ENCODE assay signal across 16 cellular contexts in the genomic region with DNA sequence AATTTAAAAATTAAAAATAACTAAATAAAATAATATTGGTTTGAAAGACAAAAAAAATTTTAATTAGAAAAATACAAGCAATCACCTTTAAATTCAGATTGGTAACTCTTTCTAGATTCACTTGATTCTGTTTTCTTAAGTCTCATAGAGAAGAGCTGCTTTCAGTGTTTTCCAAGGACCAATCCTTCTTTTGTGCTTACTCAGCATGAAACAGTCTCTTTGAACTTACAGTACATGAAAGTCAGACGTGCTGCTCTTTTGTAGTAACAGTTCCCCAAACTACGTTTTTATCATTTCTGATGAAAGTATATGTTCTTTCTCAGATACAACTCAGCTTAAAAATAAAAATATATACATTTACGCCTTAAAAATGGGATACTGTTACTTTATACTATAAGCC.
A peak's percentile ranks its signal among the peaks of the same experiment; 100 is the strongest.
DNase-seq lines count a peak whose midpoint lies in the region; ATAC-seq, FAIRE-seq and TF ChIP-seq lines count a peak whose summit lies in the region.
"Had no signal": no experiment of that assay in that cellular context is flagged by ENCODE, and none has a peak within 500 bp of the region (broad histone marks: within the 10 kb centered on the region; RNA-seq: fewer than 3 reads in every experiment).

No MANE protein-coding gene starts in this region.

- H3K9ac ChIP-seq in HCT116 (ENCODE audit: low read length), result no peak overlapping the region
- H3K9ac ChIP-seq in H1 (replicated peaks in 1 of 4; ENCODE audit: extremely low read depth in 1 of 4, low read depth in 3 of 4, low read length in 3 of 4), result no peak overlapping the region
- H3K9ac ChIP-seq: BLaER1 had no signal

- H2BK5ac ChIP-seq in H1 (ENCODE audit: low read depth, low read length), result no peak overlapping the region

- H3K4ac ChIP-seq in H1 (replicated peaks; ENCODE audit: insufficient read length, low read depth, low read length), result no peak overlapping the region

- H2AK5ac ChIP-seq in H1 (ENCODE audit: low read depth, low read length), result no peak overlapping the region

- no peak for TF ChIP-seq POLR2A in A549 (IDR thresholded peaks at IDR 0.05; ENCODE audit: low read length)
- TF ChIP-seq POLR2A in HCT116 (IDR thresholded peaks at IDR 0.05; ENCODE audit: borderline replicate concordance, extremely low read depth, insufficient read depth, insufficient read length), result no peak
- TF ChIP-seq POLR2A in H1 (IDR thresholded peaks at IDR 0.05; ENCODE audit: control extremely low read depth in 1 of 2, low read depth in 2 of 2, low read length in 2 of 2), result no peak

- no peak overlapping the region for H3K18ac ChIP-seq in H1 (ENCODE audit: extremely low read depth, low read length)

- POLR2A ChIA-PET in A549 (lab: Yijun Ruan, JAX) (no interaction called here), HCT116 (lab: Charles Lee) (no interaction called here), H1 (lab: Charles Lee; ENCODE audit: partially characterized antibody) (no interaction called here)

- TF ChIP-seq RAD21 in A549 (conservative IDR thresholded peaks at IDR 0.05 in 1 of 2, IDR thresholded peaks at IDR 0.05 in 1 of 2), result no peak
- no peak for TF ChIP-seq RAD21 in HCT116 (IDR thresholded peaks at IDR 0.05; ENCODE audit: low read depth)
- no peak for TF ChIP-seq RAD21 in H1 (IDR thresholded peaks at IDR 0.05 in 1 of 2, conservative IDR thresholded peaks at IDR 0.05 in 1 of 2; ENCODE audit: low read depth in 2 of 2, low read length in 2 of 2)

- no TSS peak for BruUV-seq in HCT116 (replicated peaks; lab: Mats Ljungman, UMichigan)

- H2BK15ac ChIP-seq in H1 (ENCODE audit: low read length), result no peak overlapping the region

- no peak overlapping the region for H3K4me3 ChIP-seq in A549
- no peak overlapping the region for H3K4me3 ChIP-seq in HCT116 (replicated peaks in 1 of 2; ENCODE audit: low read depth in 1 of 2, low read length in 2 of 2)
- H3K4me3 ChIP-seq in H1 (ENCODE audit: extremely low read depth in 1 of 4, insufficient read depth in 2 of 4, low read depth in 3 of 4, low read length in 4 of 4), result no peak overlapping the region
- H3K4me3 ChIP-seq: BLaER1 had no signal

- CTCF ChIA-PET in A549 (lab: Yijun Ruan, JAX) (interaction anchor here (1.5 to 3.0 kb wide), 4 partner anchors 15 to 224 kb away, joined by 5 to 10 read pairs (median 8); no protein-coding TSS in a partner anchor), HCT116 (lab: Charles Lee) (interaction anchor here (0.6 to 1.8 kb wide), 4 partner anchors 8 to 1060 kb away, joined by 3 to 7 read pairs (median 4); no protein-coding TSS in a partner anchor), H1 (lab: Charles Lee; ENCODE audit: partially characterized antibody) (interaction anchor here (1.4 to 2.0 kb wide), 3 partner anchors 12 to 66 kb away, joined by 3 to 7 read pairs (median 4); no protein-coding TSS in a partner anchor)

- no peak overlapping the region for H3K23ac ChIP-seq in H1 (ENCODE audit: insufficient read length)

- H4K8ac ChIP-seq in H1 (ENCODE audit: extremely low read depth, insufficient read depth, low read length), result no peak overlapping the region

- no peaks in the 10 kb centered on the region for H3K9me3 ChIP-seq in A549
- no peaks in the 10 kb centered on the region for H3K9me3 ChIP-seq in HCT116 (ENCODE audit: control insufficient read depth in 1 of 2, insufficient read depth in 1 of 2, low read depth in 1 of 2, low read length in 2 of 2)
- H3K9me3 ChIP-seq in H1 (ENCODE audit: insufficient read depth in 2 of 2, low read depth in 1 of 2, low read length in 1 of 2), result no peaks in the 10 kb centered on the region
- H3K9me3 ChIP-seq: BLaER1 had no signal

- H3K27ac ChIP-seq in A549 (no peak overlapping the region), HCT116 (ENCODE audit: low read depth, low read length) (no peak overlapping the region), H1 (ENCODE audit: low read depth, low read length) (no peak overlapping the region)
- H3K27ac ChIP-seq: BLaER1, HL-60 had no signal

- 33% methylated on average over 3 of the region's 3 CpGs for WGBS in A549 (ENCODE audit: missing lambda C conversion rate)
- 64% methylated on average over 3 of the region's 3 CpGs; no CpG with 5 or more reads in 1 of the 2 experiments for WGBS in H1 (ENCODE audit: extremely low coverage in 1 of 2, insufficient coverage in 1 of 2, insufficient read length in 1 of 2, insufficient replicate concordance in 2 of 2, low coverage in 1 of 2, low lambda C conversion rate in 2 of 2, missing lambda C conversion rate in 1 of 2), 2 experiments

- H3K36me3 ChIP-seq in HCT116 (ENCODE audit: control insufficient read depth in 1 of 2, insufficient read depth in 2 of 2, low read length in 2 of 2) (no peaks in the 10 kb centered on the region), H1 (ENCODE audit: control insufficient read depth in 2 of 4, insufficient read depth in 4 of 4, low read length in 3 of 4) (no peaks in the 10 kb centered on the region)
- H3K36me3 ChIP-seq: BLaER1 had no signal

- H4K20me1 ChIP-seq in HCT116 (ENCODE audit: insufficient read depth) (no peaks in the 10 kb centered on the region), H1 (replicated peaks in 1 of 2; ENCODE audit: control insufficient read depth in 1 of 2, insufficient read depth in 2 of 2, low read length in 2 of 2) (no peaks in the 10 kb centered on the region)
- H4K20me1 ChIP-seq: BLaER1 had no signal

- FAIRE-seq in A549 (lab: Jason Lieb, UNC) (no peak), H1 (lab: Jason Lieb, UNC) (no peak)
- FAIRE-seq: GM12892 had no signal

- H3K23me2 ChIP-seq in H1 (ENCODE audit: low read depth, low read length), result no peaks in the 10 kb centered on the region

- peaks cover 29% of the 10 kb centered on the region for H3K4me1 ChIP-seq in A549
- peaks cover 12 to 20% of the 10 kb centered on the region in 2 experiments; a peak in 3 of 4 replicates for H3K4me1 ChIP-seq in HCT116 (ENCODE audit: control insufficient read depth in 1 of 2, insufficient read depth in 2 of 2, low read length in 2 of 2)
- no peaks in the 10 kb centered on the region for H3K4me1 ChIP-seq in H1 (replicated peaks in 1 of 4; ENCODE audit: control insufficient read depth in 3 of 4, insufficient read depth in 4 of 4, low read length in 3 of 4)

- peak overlapping the region; percentile 17 for H2AFZ ChIP-seq in HCT116 (ENCODE audit: low read depth, low read length, poor library complexity, severe bottlenecking)
- no peak overlapping the region for H2AFZ ChIP-seq in H1 (ENCODE audit: low read length)

- H2BK20ac ChIP-seq in H1 (ENCODE audit: low read length), result no peak overlapping the region

- TF ChIP-seq EP300 in A549 (IDR thresholded peaks at IDR 0.05), result no peak
- TF ChIP-seq EP300 in H1 (IDR thresholded peaks at IDR 0.05; ENCODE audit: borderline replicate concordance in 1 of 2, low read depth in 2 of 2, low read length in 2 of 2), result no peak

- ATAC-seq in A549, result no peak
- ATAC-seq in HCT116, result no peak
- ATAC-seq in HG02759 (IDR thresholded peaks at IDR 0.05; ENCODE audit: unreplicated experiment), result no peak

- H3K4me2 ChIP-seq in A549 (no peak overlapping the region), HCT116 (ENCODE audit: low read length) (no peak overlapping the region), H1 (ENCODE audit: insufficient read depth in 1 of 2, low read depth in 2 of 2, low read length in 2 of 2) (no peak overlapping the region)
- H3K4me2 ChIP-seq: BLaER1 had no signal

- intact Hi-C loops in HCT116 (cut with micrococcal nuclease), result no loop called here

- H4K5ac ChIP-seq in H1 (ENCODE audit: insufficient read length, low read depth, low read length), result no peak overlapping the region

- no peak overlapping the region for H2BK120ac ChIP-seq in H1 (replicated peaks; ENCODE audit: low read depth, low read length)

- no peak overlapping the region for H3K56ac ChIP-seq in H1 (replicated peaks; ENCODE audit: insufficient read length, low read depth, low read length)

- H3K79me1 ChIP-seq in H1 (ENCODE audit: low read depth, low read length), result no peaks in the 10 kb centered on the region

- no peak overlapping the region for H3K14ac ChIP-seq in H1 (ENCODE audit: insufficient read length)

- H3K27me3 ChIP-seq in HCT116 (ENCODE audit: insufficient read depth, low read length) (no peaks in the 10 kb centered on the region), H1 (replicated peaks in 1 of 4; ENCODE audit: control insufficient read depth in 3 of 4, extremely low read depth in 1 of 4, insufficient read depth in 3 of 4, low read length in 3 of 4) (no peaks in the 10 kb centered on the region)
- H3K27me3 ChIP-seq: BLaER1 had no signal

- RAD21 ChIA-PET in HCT116 (lab: Charles Lee; ENCODE audit: low non-redundant PET in 1 of 2, low total read pairs in 2 of 2, uncharacterized antibody in 2 of 2, unreplicated experiment in 2 of 2), result no interaction called here

- H4K91ac ChIP-seq in H1 (replicated peaks; ENCODE audit: insufficient read length, low read length), result no peak overlapping the region

- H3K9me2 ChIP-seq in HCT116 (ENCODE audit: insufficient read depth), result no peaks in the 10 kb centered on the region

- TF ChIP-seq CTCF in A549 (IDR thresholded peaks at IDR 0.05) (no peak), HCT116 (IDR thresholded peaks at IDR 0.05 in 2 of 3, conservative IDR thresholded peaks at IDR 0.05 in 1 of 3; ENCODE audit: borderline replicate concordance in 1 of 3, insufficient read depth in 1 of 3, low read depth in 2 of 3, low read length in 2 of 3) (no peak), H1 (IDR thresholded peaks at IDR 0.05; ENCODE audit: control extremely low read depth in 1 of 3, insufficient read depth in 1 of 3, low read depth in 1 of 3, low read length in 3 of 3) (no peak)

- no peak for DNase-seq in A549 (ENCODE audit: low read depth in 1 of 2, low spot score in 1 of 2)
- no peak for DNase-seq in HCT116 (ENCODE audit: low read depth, low spot score)
- DNase-seq in H1 (ENCODE audit: low read depth in 1 of 2, low spot score in 2 of 2), result no peak
- peak; percentile 9 for DNase-seq in left kidney (ENCODE audit: low read depth, low spot score)
- DNase-seq in activated effector memory CD4-positive, alpha-beta T cell treated with anti-CD3 and anti-CD28 coated beads, Interleukin-2, amount 50 U/mL, for 16 hours, result no peak
- DNase-seq in NCI-H1048 (lab: John Stamatoyannopoulos, UW), result no peak
- DNase-seq: CD4-positive, alpha-beta memory T cell; DMS153; DMS79; GOT3; H9; KG1 had no signal

- no peak overlapping the region for H2BK12ac ChIP-seq in H1 (ENCODE audit: low read depth, low read length)

- H3K79me2 ChIP-seq in HCT116 (ENCODE audit: insufficient read depth, low read length), result no peaks in the 10 kb centered on the region
- H3K79me2 ChIP-seq in H1 (ENCODE audit: control insufficient read depth in 1 of 2, insufficient read depth in 2 of 2, low read length in 2 of 2), result no peaks in the 10 kb centered on the region

TF ChIP-seq in A549, 52 proteins besides CTCF, POLR2A, EP300 and RAD21 (continues in another document):
- TF ChIP-seq TFCP2L1 (CRISPR knock-in tag; IDR thresholded peaks at IDR 0.05), result no peak

TF ChIP-seq in HCT116, 20 proteins besides CTCF, POLR2A, EP300 and RAD21 (continues in another document):
- TF ChIP-seq POLR2AphosphoS5 (IDR thresholded peaks at IDR 0.05; ENCODE audit: low read depth, low read length) (no peak), TCF7L2 (IDR thresholded peaks at IDR 0.05; ENCODE audit: borderline replicate concordance, extremely low read depth, insufficient read depth, insufficient read length) (no peak)

TF ChIP-seq in H1, 55 proteins besides CTCF, POLR2A, EP300 and RAD21:
- TF ChIP-seq MAFK (IDR thresholded peaks at IDR 0.05; ENCODE audit: low read depth, low read length) (peak; percentile 94), BRCA1 (IDR thresholded peaks at IDR 0.05; ENCODE audit: low read depth, low read length) (no peak)
